1 cellular context compared by ENCODE assay signal in the genomic region with DNA sequence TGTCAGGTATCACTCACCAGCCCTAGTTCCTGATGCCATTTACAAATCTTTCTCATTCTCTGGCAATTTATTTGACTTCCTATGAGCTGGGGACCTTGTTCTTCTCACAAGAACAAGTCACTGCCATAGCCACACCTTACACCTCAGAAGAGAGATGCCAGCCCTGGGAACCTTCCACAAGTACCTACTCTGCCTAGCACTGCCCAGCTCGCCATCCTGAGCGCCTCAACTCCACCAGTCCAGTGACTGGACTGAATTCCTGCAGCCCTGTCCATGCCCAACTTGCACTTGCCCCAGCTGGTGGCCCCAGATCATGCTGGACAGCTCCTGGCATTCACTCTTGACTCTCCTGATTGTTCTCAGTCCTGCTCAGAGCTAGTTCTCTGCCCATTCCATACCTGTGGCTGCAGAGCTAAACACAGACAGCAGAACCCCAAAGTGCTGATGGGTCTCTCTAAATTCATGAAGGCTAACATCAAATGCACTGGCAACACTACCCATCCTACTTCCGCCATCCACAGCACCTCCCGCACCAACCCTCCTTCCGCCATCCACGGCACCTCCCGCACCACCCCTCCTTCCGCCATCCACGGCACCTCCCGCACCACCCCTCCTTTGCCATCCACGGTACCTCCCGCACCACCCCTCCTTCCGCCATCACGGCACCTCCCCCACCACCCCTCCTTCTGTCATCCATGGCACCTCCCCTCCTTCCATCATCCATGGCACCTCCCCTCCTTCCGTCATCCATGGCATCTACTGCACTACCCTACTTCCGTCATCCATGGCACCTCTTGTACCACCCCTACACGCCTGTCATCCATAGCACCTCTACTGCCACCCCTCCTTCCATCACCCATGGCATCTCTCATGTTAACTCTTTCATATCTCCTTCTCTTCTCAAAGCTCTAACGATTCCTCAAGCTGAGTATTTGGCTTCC.
A peak's percentile ranks its signal among the peaks of the same experiment; 100 is the strongest.
TF ChIP-seq lines count a peak whose summit lies in the region.

No MANE protein-coding gene starts in this region.

TF ChIP-seq in K562, 482 proteins besides CTCF, POLR2A, EP300 and RAD21 (continued from another document and continues in another):
- TF ChIP-seq, protein P1, sequence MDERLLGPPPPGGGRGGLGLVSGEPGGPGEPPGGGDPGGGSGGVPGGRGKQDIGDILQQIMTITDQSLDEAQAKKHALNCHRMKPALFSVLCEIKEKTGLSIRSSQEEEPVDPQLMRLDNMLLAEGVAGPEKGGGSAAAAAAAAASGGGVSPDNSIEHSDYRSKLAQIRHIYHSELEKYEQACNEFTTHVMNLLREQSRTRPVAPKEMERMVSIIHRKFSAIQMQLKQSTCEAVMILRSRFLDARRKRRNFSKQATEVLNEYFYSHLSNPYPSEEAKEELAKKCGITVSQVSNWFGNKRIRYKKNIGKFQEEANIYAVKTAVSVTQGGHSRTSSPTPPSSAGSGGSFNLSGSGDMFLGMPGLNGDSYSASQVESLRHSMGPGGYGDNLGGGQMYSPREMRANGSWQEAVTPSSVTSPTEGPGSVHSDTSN (CRISPR knock-in tag; IDR thresholded peaks at IDR 0.05; ENCODE audit: low read depth): 0 out of 2 replicates have a peak, but pooled peaks have one; percentile 15
- TF ChIP-seq, protein P1 (tag; conservative IDR thresholded peaks at IDR 0.05; ENCODE audit: low read depth): peak; percentile 53
- TF ChIP-seq, protein P2, sequence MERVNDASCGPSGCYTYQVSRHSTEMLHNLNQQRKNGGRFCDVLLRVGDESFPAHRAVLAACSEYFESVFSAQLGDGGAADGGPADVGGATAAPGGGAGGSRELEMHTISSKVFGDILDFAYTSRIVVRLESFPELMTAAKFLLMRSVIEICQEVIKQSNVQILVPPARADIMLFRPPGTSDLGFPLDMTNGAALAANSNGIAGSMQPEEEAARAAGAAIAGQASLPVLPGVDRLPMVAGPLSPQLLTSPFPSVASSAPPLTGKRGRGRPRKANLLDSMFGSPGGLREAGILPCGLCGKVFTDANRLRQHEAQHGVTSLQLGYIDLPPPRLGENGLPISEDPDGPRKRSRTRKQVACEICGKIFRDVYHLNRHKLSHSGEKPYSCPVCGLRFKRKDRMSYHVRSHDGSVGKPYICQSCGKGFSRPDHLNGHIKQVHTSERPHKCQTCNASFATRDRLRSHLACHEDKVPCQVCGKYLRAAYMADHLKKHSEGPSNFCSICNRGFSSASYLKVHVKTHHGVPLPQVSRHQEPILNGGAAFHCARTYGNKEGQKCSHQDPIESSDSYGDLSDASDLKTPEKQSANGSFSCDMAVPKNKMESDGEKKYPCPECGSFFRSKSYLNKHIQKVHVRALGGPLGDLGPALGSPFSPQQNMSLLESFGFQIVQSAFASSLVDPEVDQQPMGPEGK (CRISPR knock-in tag; IDR thresholded peaks at IDR 0.05; ENCODE audit: borderline replicate concordance): no peak
- TF ChIP-seq CREM (IDR thresholded peaks at IDR 0.05; ENCODE audit: low read depth): no peak; the same call in 1 of the 2 replicates
- 0 out of 2 replicates have a peak, but pooled peaks have one; percentile 44 for TF ChIP-seq RBFOX2 (IDR thresholded peaks at IDR 0.05; ENCODE audit: low read depth, low read length)
- no peak for TF ChIP-seq TCFL5 (CRISPR knock-in tag; conservative IDR thresholded peaks at IDR 0.05)
- TF ChIP-seq DACH1 (IDR thresholded peaks at IDR 0.05; ENCODE audit: partially characterized antibody): no peak
- no peak for TF ChIP-seq FOXM1 (IDR thresholded peaks at IDR 0.05; ENCODE audit: low read depth)
- no peak for TF ChIP-seq FOXM1 (CRISPR knock-in tag; IDR thresholded peaks at IDR 0.05; ENCODE audit: low read depth)
- no peak for TF ChIP-seq TARDBP (IDR thresholded peaks at IDR 0.05)
- TF ChIP-seq, protein P3, sequence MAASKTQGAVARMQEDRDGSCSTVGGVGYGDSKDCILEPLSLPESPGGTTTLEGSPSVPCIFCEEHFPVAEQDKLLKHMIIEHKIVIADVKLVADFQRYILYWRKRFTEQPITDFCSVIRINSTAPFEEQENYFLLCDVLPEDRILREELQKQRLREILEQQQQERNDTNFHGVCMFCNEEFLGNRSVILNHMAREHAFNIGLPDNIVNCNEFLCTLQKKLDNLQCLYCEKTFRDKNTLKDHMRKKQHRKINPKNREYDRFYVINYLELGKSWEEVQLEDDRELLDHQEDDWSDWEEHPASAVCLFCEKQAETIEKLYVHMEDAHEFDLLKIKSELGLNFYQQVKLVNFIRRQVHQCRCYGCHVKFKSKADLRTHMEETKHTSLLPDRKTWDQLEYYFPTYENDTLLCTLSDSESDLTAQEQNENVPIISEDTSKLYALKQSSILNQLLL (CRISPR knock-in tag; IDR thresholded peaks at IDR 0.05; ENCODE audit: borderline replicate concordance): no peak
- TF ChIP-seq CAMTA2 (CRISPR knock-in tag; conservative IDR thresholded peaks at IDR 0.05): no peak
- TF ChIP-seq ZNF3 (CRISPR knock-in tag; IDR thresholded peaks at IDR 0.05): no peak
- no peak for TF ChIP-seq CREB1 (IDR thresholded peaks at IDR 0.05)
- no peak for TF ChIP-seq CREB1 (CRISPR knock-in tag; IDR thresholded peaks at IDR 0.05)
- peak in 1 of 2 experiments; percentile 36; a peak in 1 of 4 replicates for TF ChIP-seq MAZ (CRISPR knock-in tag; conservative IDR thresholded peaks at IDR 0.05 in 1 of 2, IDR thresholded peaks at IDR 0.05 in 1 of 2)
- TF ChIP-seq, protein P4, sequence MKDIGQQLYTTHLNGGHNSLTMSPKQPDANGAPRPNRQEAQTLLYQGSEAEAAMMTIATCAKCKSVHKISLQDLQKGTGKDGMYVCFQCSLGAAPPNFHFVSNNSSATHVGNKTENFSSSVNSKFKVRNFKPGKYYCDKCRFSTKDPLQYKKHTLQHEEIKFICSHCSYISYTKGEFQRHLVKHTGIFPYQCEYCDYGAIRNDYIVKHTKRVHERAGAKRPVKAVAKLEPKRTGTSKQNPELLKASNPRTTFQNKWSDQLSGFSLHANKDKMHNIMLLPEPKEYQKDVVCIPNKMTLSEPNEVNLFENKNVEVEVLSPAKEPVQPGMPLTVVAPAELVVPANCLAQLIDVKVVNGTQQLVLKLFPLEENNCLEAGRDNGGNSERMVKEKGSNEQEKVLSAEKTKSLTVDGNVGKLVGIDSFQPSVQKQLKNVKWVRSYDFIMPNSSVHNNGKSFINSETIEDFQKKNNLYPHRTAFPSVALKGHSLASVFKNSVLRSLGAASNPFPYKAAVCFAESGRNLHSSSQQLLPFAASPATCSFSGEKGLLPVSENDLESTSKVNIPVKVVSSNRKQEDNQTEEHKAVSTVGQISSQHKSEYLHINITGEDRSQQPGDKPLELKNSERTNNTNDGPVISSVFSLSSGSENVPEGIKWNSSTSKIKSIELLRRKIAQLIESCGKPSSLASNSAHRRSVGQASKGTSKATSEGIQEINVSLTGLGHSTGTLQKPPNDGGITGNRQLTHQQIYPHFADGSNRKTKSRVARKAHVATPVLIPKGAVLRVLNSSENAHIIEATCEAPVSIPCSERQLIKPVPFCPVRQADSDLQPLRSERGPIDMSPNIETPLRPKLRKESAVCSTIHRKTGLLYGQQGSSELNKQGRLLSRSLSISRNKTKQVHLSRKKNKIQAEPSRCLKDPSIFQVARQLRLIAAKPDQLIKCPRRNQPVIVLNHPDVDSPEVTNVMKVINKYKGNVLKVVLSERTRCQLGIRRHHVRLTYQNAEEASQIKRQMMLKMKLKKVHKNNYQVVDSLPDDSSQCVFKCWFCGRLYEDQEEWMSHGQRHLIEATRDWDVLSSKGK (CRISPR knock-in tag; IDR thresholded peaks at IDR 0.05): no peak
- no peak for TF ChIP-seq DIDO1 (tag; IDR thresholded peaks at IDR 0.05; ENCODE audit: low read depth)
- TF ChIP-seq SNIP1 (IDR thresholded peaks at IDR 0.05; ENCODE audit: low read depth): no peak
- no peak for TF ChIP-seq RBM39 (optimal IDR thresholded peaks at IDR 0.05; ENCODE audit: low read depth, low read length)
- TF ChIP-seq, protein P5, sequence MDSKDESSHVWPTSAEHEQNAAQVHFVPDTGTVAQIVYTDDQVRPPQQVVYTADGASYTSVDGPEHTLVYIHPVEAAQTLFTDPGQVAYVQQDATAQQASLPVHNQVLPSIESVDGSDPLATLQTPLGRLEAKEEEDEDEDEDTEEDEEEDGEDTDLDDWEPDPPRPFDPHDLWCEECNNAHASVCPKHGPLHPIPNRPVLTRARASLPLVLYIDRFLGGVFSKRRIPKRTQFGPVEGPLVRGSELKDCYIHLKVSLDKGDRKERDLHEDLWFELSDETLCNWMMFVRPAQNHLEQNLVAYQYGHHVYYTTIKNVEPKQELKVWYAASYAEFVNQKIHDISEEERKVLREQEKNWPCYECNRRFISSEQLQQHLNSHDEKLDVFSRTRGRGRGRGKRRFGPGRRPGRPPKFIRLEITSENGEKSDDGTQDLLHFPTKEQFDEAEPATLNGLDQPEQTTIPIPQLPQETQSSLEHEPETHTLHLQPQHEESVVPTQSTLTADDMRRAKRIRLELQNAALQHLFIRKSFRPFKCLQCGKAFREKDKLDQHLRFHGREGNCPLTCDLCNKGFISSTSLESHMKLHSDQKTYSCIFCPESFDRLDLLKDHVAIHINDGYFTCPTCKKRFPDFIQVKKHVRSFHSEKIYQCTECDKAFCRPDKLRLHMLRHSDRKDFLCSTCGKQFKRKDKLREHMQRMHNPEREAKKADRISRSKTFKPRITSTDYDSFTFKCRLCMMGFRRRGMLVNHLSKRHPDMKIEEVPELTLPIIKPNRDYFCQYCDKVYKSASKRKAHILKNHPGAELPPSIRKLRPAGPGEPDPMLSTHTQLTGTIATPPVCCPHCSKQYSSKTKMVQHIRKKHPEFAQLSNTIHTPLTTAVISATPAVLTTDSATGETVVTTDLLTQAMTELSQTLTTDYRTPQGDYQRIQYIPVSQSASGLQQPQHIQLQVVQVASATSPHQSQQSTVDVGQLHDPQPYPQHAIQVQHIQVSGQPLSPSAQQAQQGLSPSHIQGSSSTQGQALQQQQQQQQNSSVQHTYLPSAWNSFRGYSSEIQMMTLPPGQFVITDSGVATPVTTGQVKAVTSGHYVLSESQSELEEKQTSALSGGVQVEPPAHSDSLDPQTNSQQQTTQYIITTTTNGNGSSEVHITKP (IDR thresholded peaks at IDR 0.05; ENCODE audit: partially characterized antibody): peak; percentile 51
- TF ChIP-seq TEAD2 (tag; IDR thresholded peaks at IDR 0.05): no peak
- TF ChIP-seq, protein P6, sequence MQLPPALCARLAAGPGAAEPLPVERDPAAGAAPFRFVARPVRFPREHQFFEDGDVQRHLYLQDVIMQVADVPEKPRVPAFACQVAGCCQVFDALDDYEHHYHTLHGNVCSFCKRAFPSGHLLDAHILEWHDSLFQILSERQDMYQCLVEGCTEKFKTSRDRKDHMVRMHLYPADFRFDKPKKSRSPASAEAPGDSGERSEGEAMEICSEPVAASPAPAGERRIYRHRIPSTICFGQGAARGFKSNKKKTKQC (CRISPR knock-in tag; IDR thresholded peaks at IDR 0.05): no peak
- no peak for TF ChIP-seq BRD9 (IDR thresholded peaks at IDR 0.05; ENCODE audit: low read depth, partially characterized antibody)
- TF ChIP-seq PRPF4 (IDR thresholded peaks at IDR 0.05; ENCODE audit: insufficient read depth, low read depth, low read length, poor library complexity, severe bottlenecking): no peak
- TF ChIP-seq RUNX1 (IDR thresholded peaks at IDR 0.05; ENCODE audit: low read depth): 0 out of 2 replicates have a peak, but pooled peaks have one; percentile 35
- no peak for TF ChIP-seq XRCC3 (IDR thresholded peaks at IDR 0.05)
- TF ChIP-seq TEAD4 (IDR thresholded peaks at IDR 0.05; ENCODE audit: low read length): no peak; the same call in 1 of the 2 replicates
- TF ChIP-seq TEAD4 (CRISPR knock-in tag; IDR thresholded peaks at IDR 0.05; ENCODE audit: borderline replicate concordance): peak; percentile 88
- TF ChIP-seq ILF3 (IDR thresholded peaks at IDR 0.05; ENCODE audit: borderline replicate concordance): no peak
- TF ChIP-seq ZFP1 (CRISPR knock-in tag; IDR thresholded peaks at IDR 0.05): no peak
- TF ChIP-seq NFIC (IDR thresholded peaks at IDR 0.05): no peak
- TF ChIP-seq, protein P7, sequence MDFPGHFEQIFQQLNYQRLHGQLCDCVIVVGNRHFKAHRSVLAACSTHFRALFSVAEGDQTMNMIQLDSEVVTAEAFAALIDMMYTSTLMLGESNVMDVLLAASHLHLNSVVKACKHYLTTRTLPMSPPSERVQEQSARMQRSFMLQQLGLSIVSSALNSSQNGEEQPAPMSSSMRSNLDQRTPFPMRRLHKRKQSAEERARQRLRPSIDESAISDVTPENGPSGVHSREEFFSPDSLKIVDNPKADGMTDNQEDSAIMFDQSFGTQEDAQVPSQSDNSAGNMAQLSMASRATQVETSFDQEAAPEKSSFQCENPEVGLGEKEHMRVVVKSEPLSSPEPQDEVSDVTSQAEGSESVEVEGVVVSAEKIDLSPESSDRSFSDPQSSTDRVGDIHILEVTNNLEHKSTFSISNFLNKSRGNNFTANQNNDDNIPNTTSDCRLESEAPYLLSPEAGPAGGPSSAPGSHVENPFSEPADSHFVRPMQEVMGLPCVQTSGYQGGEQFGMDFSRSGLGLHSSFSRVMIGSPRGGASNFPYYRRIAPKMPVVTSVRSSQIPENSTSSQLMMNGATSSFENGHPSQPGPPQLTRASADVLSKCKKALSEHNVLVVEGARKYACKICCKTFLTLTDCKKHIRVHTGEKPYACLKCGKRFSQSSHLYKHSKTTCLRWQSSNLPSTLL (IDR thresholded peaks at IDR 0.05): no peak
- TF ChIP-seq TAL1 (IDR thresholded peaks at IDR 0.05): no peak
- no peak for TF ChIP-seq ZNF23 (CRISPR knock-in tag; IDR thresholded peaks at IDR 0.05)
- TF ChIP-seq, protein P8, sequence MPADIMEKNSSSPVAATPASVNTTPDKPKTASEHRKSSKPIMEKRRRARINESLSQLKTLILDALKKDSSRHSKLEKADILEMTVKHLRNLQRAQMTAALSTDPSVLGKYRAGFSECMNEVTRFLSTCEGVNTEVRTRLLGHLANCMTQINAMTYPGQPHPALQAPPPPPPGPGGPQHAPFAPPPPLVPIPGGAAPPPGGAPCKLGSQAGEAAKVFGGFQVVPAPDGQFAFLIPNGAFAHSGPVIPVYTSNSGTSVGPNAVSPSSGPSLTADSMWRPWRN (IDR thresholded peaks at IDR 0.05; ENCODE audit: low read depth): no peak
- TF ChIP-seq, protein P9, sequence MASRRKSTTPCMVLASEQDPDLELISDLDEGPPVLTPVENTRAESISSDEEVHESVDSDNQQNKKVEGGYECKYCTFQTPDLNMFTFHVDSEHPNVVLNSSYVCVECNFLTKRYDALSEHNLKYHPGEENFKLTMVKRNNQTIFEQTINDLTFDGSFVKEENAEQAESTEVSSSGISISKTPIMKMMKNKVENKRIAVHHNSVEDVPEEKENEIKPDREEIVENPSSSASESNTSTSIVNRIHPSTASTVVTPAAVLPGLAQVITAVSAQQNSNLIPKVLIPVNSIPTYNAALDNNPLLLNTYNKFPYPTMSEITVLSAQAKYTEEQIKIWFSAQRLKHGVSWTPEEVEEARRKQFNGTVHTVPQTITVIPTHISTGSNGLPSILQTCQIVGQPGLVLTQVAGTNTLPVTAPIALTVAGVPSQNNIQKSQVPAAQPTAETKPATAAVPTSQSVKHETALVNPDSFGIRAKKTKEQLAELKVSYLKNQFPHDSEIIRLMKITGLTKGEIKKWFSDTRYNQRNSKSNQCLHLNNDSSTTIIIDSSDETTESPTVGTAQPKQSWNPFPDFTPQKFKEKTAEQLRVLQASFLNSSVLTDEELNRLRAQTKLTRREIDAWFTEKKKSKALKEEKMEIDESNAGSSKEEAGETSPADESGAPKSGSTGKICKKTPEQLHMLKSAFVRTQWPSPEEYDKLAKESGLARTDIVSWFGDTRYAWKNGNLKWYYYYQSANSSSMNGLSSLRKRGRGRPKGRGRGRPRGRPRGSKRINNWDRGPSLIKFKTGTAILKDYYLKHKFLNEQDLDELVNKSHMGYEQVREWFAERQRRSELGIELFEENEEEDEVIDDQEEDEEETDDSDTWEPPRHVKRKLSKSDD (conservative IDR thresholded peaks at IDR 0.05; ENCODE audit: low read length): no peak
